In genomic region chr1:216221260-216221700, GRCh38 we compare ENCODE assay signal across 8 cellular contexts.
A peak's percentile ranks its signal among the peaks of the same experiment; 100 is the strongest.
DNase-seq lines count a peak whose midpoint lies in the region; ATAC-seq and TF ChIP-seq lines count a peak whose summit lies in the region.

No MANE protein-coding gene starts in this region.

- DNase-seq in AG08395 (ENCODE audit: low spot score): peak; percentile 49
- DNase-seq in NCI-H1105 (lab: John Stamatoyannopoulos, UW): peak; percentile 70
- DNase-seq in SK-N-MC (ENCODE audit: low read depth, low spot score): peak; percentile 76
- peak; percentile 81 for DNase-seq in endodermal cell
- peak; percentile 94 for DNase-seq in medulla oblongata (ENCODE audit: extremely low spot score)
- DNase-seq in tibial nerve (ENCODE audit: low spot score in 2 of 2): peak in 1 of 2 donors; percentile 75

- H3K27me3 Mint-ChIP-seq in endodermal cell (ENCODE audit: insufficient read depth): no peaks in the 10 kb centered on the region

- H3K36me3 Mint-ChIP-seq in endodermal cell (ENCODE audit: low read depth): no peaks in the 10 kb centered on the region

- no peaks in the 10 kb centered on the region for H3K9me3 ChIP-seq in SK-N-MC (ENCODE audit: low read depth, low read length)
- peaks cover 10% of the 10 kb centered on the region for H3K9me3 ChIP-seq in endodermal cell (ENCODE audit: control insufficient read depth, low read length)
- no peaks in the 10 kb centered on the region for H3K9me3 ChIP-seq in tibial nerve

- ATAC-seq in GM18498 (IDR thresholded peaks at IDR 0.05; ENCODE audit: unreplicated experiment): peak; percentile 100
- peak; percentile 100 for ATAC-seq in HG02852 (IDR thresholded peaks at IDR 0.05; ENCODE audit: unreplicated experiment)

- peak overlapping the region; percentile 66 for H3K9ac ChIP-seq in SK-N-MC (ENCODE audit: insufficient read length)
- no peak overlapping the region for H3K9ac ChIP-seq in endodermal cell (ENCODE audit: extremely low read depth, low read length, poor library complexity, severe bottlenecking)

- H3K4me1 ChIP-seq in endodermal cell (ENCODE audit: control insufficient read depth, insufficient read depth, low read length): no peaks in the 10 kb centered on the region
- peaks cover 0 to 4% (median 0%) of the 10 kb centered on the region in 4 donors for H3K4me1 ChIP-seq in tibial nerve

- no peak for TF ChIP-seq POLR2A in tibial nerve (IDR thresholded peaks at IDR 0.05)

- peak; percentile 85 for TF ChIP-seq CTCF in endodermal cell (conservative IDR thresholded peaks at IDR 0.05)
- peak; percentile 39 to 67 (median 58) for TF ChIP-seq CTCF in tibial nerve (IDR thresholded peaks at IDR 0.05)

- peak overlapping the region; percentile 80 for H3K4me3 ChIP-seq in SK-N-MC
- H3K4me3 ChIP-seq in endodermal cell (ENCODE audit: low read length): peak overlapping the region; percentile 57
- H3K4me3 ChIP-seq in tibial nerve: peak overlapping the region; percentile 19 to 43 (median 29)

- no peak for TF ChIP-seq EP300 in tibial nerve (IDR thresholded peaks at IDR 0.05)

- peaks cover 2% of the 10 kb centered on the region for H3K9me3 Mint-ChIP-seq in endodermal cell

- no peak overlapping the region for H3K4me3 Mint-ChIP-seq in endodermal cell

- H3K27ac ChIP-seq in SK-N-MC (peak overlapping the region; percentile 52), endodermal cell (ENCODE audit: low read depth, low read length) (no peak overlapping the region), tibial nerve (peak overlapping the region in 2 of 4 donors; percentile 46 to 78)

- H3K27ac Mint-ChIP-seq in endodermal cell: no peak overlapping the region

- H3K36me3 ChIP-seq in SK-N-MC (ENCODE audit: insufficient read depth, low read length) (no peaks in the 10 kb centered on the region), endodermal cell (ENCODE audit: control insufficient read depth, insufficient read depth, low read length) (no peaks in the 10 kb centered on the region), tibial nerve (no peaks in the 10 kb centered on the region)

- H3K27me3 ChIP-seq in endodermal cell (ENCODE audit: control insufficient read depth, insufficient read depth, low read length, poor library complexity, severe bottlenecking) (no peaks in the 10 kb centered on the region), tibial nerve (no peaks in the 10 kb centered on the region)

- H3K4me1 Mint-ChIP-seq in endodermal cell: peaks cover 8% of the 10 kb centered on the region

- WGBS in endodermal cell (ENCODE audit: insufficient coverage in 1 of 2, insufficient read length in 1 of 2), 2 experiments: 38 to 44% methylated on average over 4 to 6 of the region's 6 CpGs
- WGBS in tibial nerve, 2 donors: 2 to 4% methylated on average over 6 of the region's 6 CpGs

Comparison
In these comparisons a context has a peak if more than half of its experiments do, and no peak if none do; other contexts are left out.
1. H3K4me3 ChIP-seq: peak in every context shown above with its lines; median percentile 80 in SK-N-MC; 57 in endodermal cell; 29 in tibial nerve.